37 cellular contexts compared by ENCODE assay signal in the genomic region with DNA sequence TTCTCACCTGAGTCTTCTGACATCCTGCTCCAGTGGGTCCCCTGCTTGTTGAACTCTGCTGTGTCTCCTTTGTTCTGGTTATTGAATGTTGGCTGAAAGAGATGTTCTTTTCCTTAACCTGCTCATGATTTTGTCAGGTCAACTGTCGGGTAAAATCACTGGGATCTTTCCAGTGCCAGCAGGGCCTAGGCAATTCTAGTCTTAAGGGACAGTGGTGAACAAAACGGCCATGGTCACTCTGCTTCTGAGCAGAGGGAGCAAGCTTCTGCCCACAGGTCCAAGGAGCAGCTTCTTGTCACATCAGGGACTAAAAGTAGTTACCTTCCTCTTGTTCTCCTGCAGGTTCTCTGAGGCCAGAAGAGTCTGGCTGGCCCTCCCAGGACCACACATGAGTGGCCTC.
"Had no signal": no experiment of that assay in that cellular context is flagged by ENCODE, and none has a peak within 500 bp of the region (broad histone marks: within the 10 kb centered on the region; RNA-seq: fewer than 3 reads in every experiment).

No MANE protein-coding gene starts in this region.

- H3K36me3 ChIP-seq: adrenal gland, brain microvascular endothelial cell, breast epithelium had no signal

- FAIRE-seq: astrocyte, TTC549 had no signal

- H3K4me1 Mint-ChIP-seq: activated B cell treated with CpG ODN at 0.5 μM for 24 hours; activated naive CD8-positive, alpha-beta T cell treated with anti-CD3 and anti-CD28 coated beads for 36 hours; activated T-helper 17 cell treated with anti-CD3 and anti-CD28 coated beads, Interleukin-2, amount 50 U/mL, for 72 hours had no signal

- H3K27ac Mint-ChIP-seq: activated B cell treated with CpG ODN at 0.5 μM for 24 hours; activated CD4-positive, alpha-beta memory T cell treated with anti-CD3 and anti-CD28 coated beads for 36 hours; activated CD4-positive, alpha-beta T cell treated with anti-CD3 and anti-CD28 coated beads, Interleukin-2, amount 10 ng/mL, durations not matched to agents 24 days and 14 days; activated CD8-positive, alpha-beta memory T cell treated with anti-CD3 and anti-CD28 coated beads, Interleukin-2, amount 10 ng/mL, durations not matched to agents 7 days and 5 days; activated CD8-positive, alpha-beta T cell treated with anti-CD3 and anti-CD28 coated beads for 36 hours; activated naive CD4-positive, alpha-beta T cell treated with anti-CD3 and anti-CD28 coated beads for 36 hours; activated naive CD4-positive, alpha-beta T cell treated with anti-CD3 and anti-CD28 coated beads, Interleukin-2, amount 50 U/mL, for 72 hours; activated naive CD8-positive, alpha-beta T cell treated with anti-CD3 and anti-CD28 coated beads for 36 hours; activated T-cell treated with anti-CD3 and anti-CD28 coated beads, Interleukin-2, amount 50 U/mL, for 72 hours; activated T-helper 1 cell treated with anti-CD3 and anti-CD28 coated beads, Interleukin-12 subunit alpha, Interleukin-12 subunit beta, Interleukin-2, Interleukin-4 antibody, amounts not matched to agents 30 ng/mL and 10 ng/mL and 1 ng/mL, durations not matched to agents 14 hours and 24 hours and 36 hours; activated T-helper 17 cell treated with anti-CD3 and anti-CD28 coated beads, Interleukin-2, amount 50 U/mL, for 72 hours; T-helper 1 cell treated with Interleukin-12 subunit alpha and Interleukin-12 subunit beta and Interleukin-4 antibody, amounts not matched to agents 30 μg/mL and 1 μg/mL, for 36 hours; T-helper 2 cell treated with Interferon-gamma antibody and Interleukin-4, amounts not matched to agents 5 μg/mL and 100 μg/mL, for 36 hours had no signal

- H3K4me1 ChIP-seq: adrenal gland, body of pancreas, breast epithelium had no signal

- ATAC-seq: activated CD8-positive, alpha-beta memory T cell treated with anti-CD3 and anti-CD28 coated beads, Interleukin-2, amount 10 ng/mL, durations not matched to agents 7 days and 5 days; activated CD8-positive, alpha-beta T cell treated with anti-CD3 and anti-CD28 coated beads for 36 hours; activated naive CD4-positive, alpha-beta T cell treated with anti-CD3 and anti-CD28 coated beads, Interleukin-2, amount 50 U/mL, for 72 hours; activated T-cell treated with anti-CD3 and anti-CD28 coated beads, Interleukin-2, amount 50 U/mL, for 4 hours; activated T-cell treated with anti-CD3 and anti-CD28 coated beads, Interleukin-2, amount 50 U/mL, for 72 hours; activated T-helper 17 cell treated with anti-CD3 and anti-CD28 coated beads, Interleukin-2, amount 50 U/mL, for 72 hours; body of pancreas had no signal

- H3K36me3 Mint-ChIP-seq: activated CD4-positive, alpha-beta memory T cell treated with anti-CD3 and anti-CD28 coated beads for 36 hours; activated CD8-positive, alpha-beta memory T cell treated with anti-CD3 and anti-CD28 coated beads, Interleukin-2, amount 10 ng/mL, durations not matched to agents 7 days and 5 days; activated naive CD4-positive, alpha-beta T cell treated with anti-CD3 and anti-CD28 coated beads, Interleukin-2, amount 50 U/mL, for 72 hours; activated naive CD8-positive, alpha-beta T cell treated with anti-CD3 and anti-CD28 coated beads for 36 hours had no signal

- H3K9me3 ChIP-seq: adrenal gland, body of pancreas, breast epithelium had no signal

- H3K27ac ChIP-seq: adrenal gland, body of pancreas, brain microvascular endothelial cell, breast epithelium, VCaP had no signal

- H3K27me3 ChIP-seq: adrenal gland, body of pancreas, brain microvascular endothelial cell, breast epithelium had no signal

- H3K9me3 Mint-ChIP-seq: activated B cell treated with CpG ODN at 0.5 μM for 24 hours; activated CD4-positive, alpha-beta memory T cell treated with anti-CD3 and anti-CD28 coated beads for 36 hours; activated CD4-positive, alpha-beta T cell treated with anti-CD3 and anti-CD28 coated beads, Interleukin-2, amount 10 ng/mL, durations not matched to agents 24 days and 14 days; activated CD8-positive, alpha-beta T cell treated with anti-CD3 and anti-CD28 coated beads for 36 hours; activated naive CD4-positive, alpha-beta T cell treated with anti-CD3 and anti-CD28 coated beads for 36 hours; activated naive CD4-positive, alpha-beta T cell treated with anti-CD3 and anti-CD28 coated beads, Interleukin-2, amount 50 U/mL, for 72 hours; activated naive CD8-positive, alpha-beta T cell treated with anti-CD3 and anti-CD28 coated beads for 36 hours; activated T-cell treated with anti-CD3 and anti-CD28 coated beads, Interleukin-2, amount 50 U/mL, for 4 hours; activated T-cell treated with anti-CD3 and anti-CD28 coated beads, Interleukin-2, amount 50 U/mL, for 72 hours; activated T-helper 1 cell treated with anti-CD3 and anti-CD28 coated beads, Interleukin-12 subunit alpha, Interleukin-12 subunit beta, Interleukin-2, Interleukin-4 antibody, amounts not matched to agents 30 ng/mL and 10 ng/mL and 1 ng/mL, durations not matched to agents 14 hours and 24 hours and 36 hours; activated T-helper 17 cell treated with anti-CD3 and anti-CD28 coated beads, Interleukin-2, amount 50 U/mL, for 72 hours; T-helper 1 cell treated with Interleukin-12 subunit alpha and Interleukin-12 subunit beta and Interleukin-4 antibody, amounts not matched to agents 30 μg/mL and 1 μg/mL, for 36 hours; T-helper 2 cell treated with Interferon-gamma antibody and Interleukin-4, amounts not matched to agents 5 μg/mL and 100 μg/mL, for 36 hours had no signal

- H3K4me3 ChIP-seq: adrenal gland, body of pancreas, breast epithelium had no signal

- H3K4me3 Mint-ChIP-seq: activated B cell treated with CpG ODN at 0.5 μM for 24 hours; activated CD4-positive, alpha-beta memory T cell treated with anti-CD3 and anti-CD28 coated beads for 36 hours; activated CD4-positive, alpha-beta T cell treated with anti-CD3 and anti-CD28 coated beads, Interleukin-2, amount 10 ng/mL, durations not matched to agents 24 days and 14 days; activated CD8-positive, alpha-beta memory T cell treated with anti-CD3 and anti-CD28 coated beads, Interleukin-2, amount 10 ng/mL, durations not matched to agents 7 days and 5 days; activated CD8-positive, alpha-beta T cell treated with anti-CD3 and anti-CD28 coated beads for 36 hours; activated naive CD4-positive, alpha-beta T cell treated with anti-CD3 and anti-CD28 coated beads for 36 hours; activated naive CD8-positive, alpha-beta T cell treated with anti-CD3 and anti-CD28 coated beads for 36 hours; activated T-cell treated with anti-CD3 and anti-CD28 coated beads, Interleukin-2, amount 50 U/mL, for 4 hours; activated T-cell treated with anti-CD3 and anti-CD28 coated beads, Interleukin-2, amount 50 U/mL, for 72 hours; activated T-helper 1 cell treated with anti-CD3 and anti-CD28 coated beads, Interleukin-12 subunit alpha, Interleukin-12 subunit beta, Interleukin-2, Interleukin-4 antibody, amounts not matched to agents 30 ng/mL and 10 ng/mL and 1 ng/mL, durations not matched to agents 14 hours and 24 hours and 36 hours; activated T-helper 17 cell treated with anti-CD3 and anti-CD28 coated beads, Interleukin-2, amount 50 U/mL, for 72 hours; T-helper 1 cell treated with Interleukin-12 subunit alpha and Interleukin-12 subunit beta and Interleukin-4 antibody, amounts not matched to agents 30 μg/mL and 1 μg/mL, for 36 hours; T-helper 2 cell treated with Interferon-gamma antibody and Interleukin-4, amounts not matched to agents 5 μg/mL and 100 μg/mL, for 36 hours had no signal

- DNase-seq: activated B cell treated with CpG ODN at 0.5 μM for 24 hours; activated CD4-positive, alpha-beta memory T cell treated with anti-CD3 and anti-CD28 coated beads for 36 hours; activated CD4-positive, alpha-beta T cell treated with anti-CD3 and anti-CD28 coated beads for 4 hours; activated CD4-positive, alpha-beta T cell treated with anti-CD3 and anti-CD28 coated beads, Interleukin-2, amount 10 ng/mL, durations not matched to agents 24 days and 14 days; activated CD4-positive, alpha-beta T cell treated with anti-CD3 and anti-CD28 coated beads, Interleukin-2, amount 50 U/mL, for 1 hour; activated CD4-positive, alpha-beta T cell treated with anti-CD3 and anti-CD28 coated beads, Interleukin-2, amount 50 U/mL, for 4 hours; activated CD4-positive, CD25-positive, alpha-beta regulatory T cell treated with anti-CD3 and anti-CD28 coated beads, Interleukin-2, amount 50 U/mL, for 72 hours; activated CD8-positive, alpha-beta memory T cell treated with anti-CD3 and anti-CD28 coated beads, Interleukin-2, amount 10 ng/mL, durations not matched to agents 7 days and 5 days; activated CD8-positive, alpha-beta T cell treated with anti-CD3 and anti-CD28 coated beads for 36 hours; activated effector memory CD4-positive, alpha-beta T cell treated with anti-CD3 and anti-CD28 coated beads, Interleukin-2, amount 50 U/mL, for 16 hours; activated gamma-delta T cell treated with Interleukin-2 at 50 U/mL for 16 hours; activated naive CD4-positive, alpha-beta T cell; activated naive CD4-positive, alpha-beta T cell treated with anti-CD3 and anti-CD28 coated beads for 36 hours; activated naive CD4-positive, alpha-beta T cell treated with anti-CD3 and anti-CD28 coated beads, Interleukin-2, amount 50 U/mL, for 16 hours; activated naive CD8-positive, alpha-beta T cell treated with anti-CD3 and anti-CD28 coated beads for 36 hours; activated T-cell treated with anti-CD3 and anti-CD28 coated beads for 4 hours; activated T-cell treated with anti-CD3 and anti-CD28 coated beads, Interleukin-2, amount 50 U/mL, for 1 hour; activated T-cell treated with anti-CD3 and anti-CD28 coated beads, Interleukin-2, amount 50 U/mL, for 4 hours; activated T-cell treated with anti-CD3 and anti-CD28 coated beads, Interleukin-2, amount 50 U/mL, for 72 hours; adrenal gland; amniotic stem cell; aorta; body of pancreas; brain microvascular endothelial cell; central memory CD4-positive, alpha-beta T cell; T-helper 1 cell; T-helper 2 cell; T-helper 9 cell had no signal
